In genomic region chr22:45009881-45010531, GRCh38 we compare ENCODE assay signal across 1 cellular context.
TF ChIP-seq lines count a peak whose summit lies in the region.

TSS of gene PHF21B (minus strand) at chr22:45010005. CDS start at chr22:45009549, 456 bp downstream.

TF ChIP-seq in WTC11, 78 proteins besides CTCF, POLR2A, EP300 and RAD21 (continued from another document):
- TF ChIP-seq, protein P1, sequence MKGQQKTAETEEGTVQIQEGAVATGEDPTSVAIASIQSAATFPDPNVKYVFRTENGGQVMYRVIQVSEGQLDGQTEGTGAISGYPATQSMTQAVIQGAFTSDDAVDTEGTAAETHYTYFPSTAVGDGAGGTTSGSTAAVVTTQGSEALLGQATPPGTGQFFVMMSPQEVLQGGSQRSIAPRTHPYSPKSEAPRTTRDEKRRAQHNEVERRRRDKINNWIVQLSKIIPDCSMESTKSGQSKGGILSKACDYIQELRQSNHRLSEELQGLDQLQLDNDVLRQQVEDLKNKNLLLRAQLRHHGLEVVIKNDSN (CRISPR knock-in tag; IDR thresholded peaks at IDR 0.05): peak; percentile 53
- TF ChIP-seq PRDM15 (CRISPR knock-in tag; IDR thresholded peaks at IDR 0.05): peak; percentile 73
- TF ChIP-seq SOX15 (CRISPR knock-in tag; IDR thresholded peaks at IDR 0.05): no peak
- TF ChIP-seq NR1H2 (CRISPR knock-in tag; IDR thresholded peaks at IDR 0.05): no peak
- TF ChIP-seq RELA (CRISPR knock-in tag; IDR thresholded peaks at IDR 0.05; ENCODE audit: borderline replicate concordance): no peak
- no peak for TF ChIP-seq ZNF121 (CRISPR knock-in tag; IDR thresholded peaks at IDR 0.05)
- no peak for TF ChIP-seq ZNF532 (CRISPR knock-in tag; IDR thresholded peaks at IDR 0.05; ENCODE audit: borderline replicate concordance)
- TF ChIP-seq HMGA2 (CRISPR knock-in tag; IDR thresholded peaks at IDR 0.05): no peak
- TF ChIP-seq ATF6 (CRISPR knock-in tag; IDR thresholded peaks at IDR 0.05): no peak
- TF ChIP-seq, protein P2, sequence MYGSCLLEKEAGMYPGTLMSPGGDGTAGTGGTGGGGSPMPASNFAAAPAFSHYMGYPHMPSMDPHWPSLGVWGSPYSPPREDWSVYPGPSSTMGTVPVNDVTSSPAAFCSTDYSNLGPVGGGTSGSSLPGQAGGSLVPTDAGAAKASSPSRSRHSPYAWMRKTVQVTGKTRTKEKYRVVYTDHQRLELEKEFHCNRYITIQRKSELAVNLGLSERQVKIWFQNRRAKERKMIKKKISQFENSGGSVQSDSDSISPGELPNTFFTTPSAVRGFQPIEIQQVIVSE (CRISPR knock-in tag; IDR thresholded peaks at IDR 0.05; ENCODE audit: borderline replicate concordance): no peak
- no peak for TF ChIP-seq TEAD1 (CRISPR knock-in tag; IDR thresholded peaks at IDR 0.05)
- TF ChIP-seq AFF4 (CRISPR knock-in tag; IDR thresholded peaks at IDR 0.05; ENCODE audit: borderline replicate concordance): no peak
